ENCODE assay signal across 14 cellular contexts in the genomic region with DNA sequence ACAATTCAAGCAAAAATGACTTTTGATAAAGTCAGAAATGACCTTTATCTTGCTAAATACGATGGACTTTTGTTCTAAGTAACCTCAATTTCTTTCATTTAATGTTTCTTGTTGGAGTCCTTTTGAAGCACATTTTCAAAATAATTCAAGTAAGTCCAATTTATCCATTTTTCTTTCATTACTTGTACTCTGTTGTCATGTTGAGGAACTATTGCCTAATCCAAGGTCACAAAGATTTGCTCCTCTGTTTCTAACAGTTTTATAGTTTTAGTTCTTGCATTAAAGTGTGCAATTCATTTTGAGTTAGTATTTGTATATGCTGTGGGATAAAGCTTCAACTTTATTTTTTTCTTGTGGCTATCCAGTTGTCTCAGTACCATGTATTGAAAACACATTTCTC.
DNase-seq lines count a peak whose midpoint lies in the region; TF ChIP-seq lines count a peak whose summit lies in the region.
"Had no signal": no experiment of that assay in that cellular context is flagged by ENCODE, and none has a peak within 500 bp of the region (broad histone marks: within the 10 kb centered on the region; RNA-seq: fewer than 3 reads in every experiment).

No MANE protein-coding gene starts in this region.

- H3K4me3 ChIP-seq in fibroblast of pulmonary artery (replicated peaks; ENCODE audit: low read depth, low read length) (no peak overlapping the region), skeletal muscle cell (ENCODE audit: low read depth, low read length) (no peak overlapping the region)
- H3K4me3 ChIP-seq: BLaER1 had no signal

- TF ChIP-seq CTCF in fibroblast of pulmonary artery (IDR thresholded peaks at IDR 0.05; ENCODE audit: low read length, missing control alignments) = no peak

- DNase-seq in HCEC 1CT (peak; percentile 7), dedifferentiated amniotic fluid mesenchymal stem cell (ENCODE audit: extremely low spot score) (peak; percentile 6), fibroblast of pulmonary artery (ENCODE audit: low read depth) (peak; percentile 27), skeletal muscle cell (ENCODE audit: low read depth) (peak; percentile 20), NCI-H2171 treated with DMSO at 0.1 percent for 48 hours (lab: John Stamatoyannopoulos, UW) (no peak), NOMO-1 (lab: John Stamatoyannopoulos, UW; ENCODE audit: unreplicated experiment in 2 of 2) (no peak), LoVo (ENCODE audit: low spot score) (no peak)
- DNase-seq: 8988T; AML-193; Caco-2; CD8-positive, alpha-beta memory T cell; DND-41; GDM1 had no signal

Comparison
In these comparisons a context has a peak if more than half of its experiments do, and no peak if none do; other contexts are left out.
1. DNase-seq: peak in HCEC 1CT (single experiment), dedifferentiated amniotic fluid mesenchymal stem cell (single experiment), fibroblast of pulmonary artery (single experiment) and skeletal muscle cell (single experiment); none in NCI-H2171 treated with DMSO at 0.1 percent for 48 hours (single experiment), NOMO-1 (0 of 2) and LoVo (single experiment).